Comparison of ENCODE assay signal across 8 cellular contexts in genomic region chr19:34999498-35000337, GRCh38. TPM values are rescaled to one million over a fixed set of nuclear protein-coding genes. Genes with fewer than 3 reads are reported as not detected.
DNase-seq lines count a peak whose midpoint lies in the region; ATAC-seq and TF ChIP-seq lines count a peak whose summit lies in the region.

GRAMD1A (plus strand) TSS chr19:35000323; CDS start chr19:35000479, 156 bp downstream.

- H3K4me3 Mint-ChIP-seq in activated CD4-positive, alpha-beta memory T cell treated with anti-CD3 and anti-CD28 coated beads for 36 hours, result peak within 1 kb of the TSS; percentile 100

- H3K27ac ChIP-seq in ectodermal cell (ENCODE audit: insufficient read depth, low read depth, low read length, poor library complexity, severe bottlenecking), result peak within 1 kb of the TSS; percentile 92
- peak within 1 kb of the TSS; percentile 64 to 99 for H3K27ac ChIP-seq in lung (ENCODE audit: low read depth in 1 of 2, low read length in 1 of 2)

- ATAC-seq in HG03175 (IDR thresholded peaks at IDR 0.05; ENCODE audit: unreplicated experiment) (peak; percentile 43), lung (ENCODE audit: insufficient read depth, low FRiP score) (peak; percentile 83)

- H3K27me3 ChIP-seq in ectodermal cell (ENCODE audit: control insufficient read depth, insufficient read depth, low read length, poor library complexity, severe bottlenecking) (no peaks in the 10 kb centered on the region), lung (ENCODE audit: control insufficient read depth, insufficient read depth) (no peaks in the 10 kb centered on the region)

- H3K36me3 ChIP-seq in ectodermal cell (ENCODE audit: control insufficient read depth, insufficient read depth, low read length), result no peaks in the 10 kb centered on the region
- peaks cover 0 to 1% of the 10 kb centered on the region in 2 donors for H3K36me3 ChIP-seq in lung (ENCODE audit: control insufficient read depth in 2 of 2, insufficient read depth in 2 of 2, low read length in 2 of 2)

- CTCF ChIA-PET in activated CD4-positive, alpha-beta memory T cell treated with anti-CD3 and anti-CD28 coated beads for 36 hours (lab: Charles Lee), result interaction anchor here (1.2 to 5.9 kb wide), 4 partner anchors 9 to 26 kb away, joined by 5 to 37 read pairs (median 14); no protein-coding TSS in a partner anchor

- no peaks in the 10 kb centered on the region for H3K9me3 Mint-ChIP-seq in activated CD4-positive, alpha-beta memory T cell treated with anti-CD3 and anti-CD28 coated beads for 36 hours

- peak within 1 kb of the TSS; percentile 57 for H3K4me3 ChIP-seq in ectodermal cell (ENCODE audit: insufficient read depth, low read depth, low read length)
- H3K4me3 ChIP-seq in lung, result peak within 1 kb of the TSS; percentile 81

- peak within 1 kb of the TSS; percentile 99 for H3K27ac Mint-ChIP-seq in activated CD4-positive, alpha-beta memory T cell treated with anti-CD3 and anti-CD28 coated beads for 36 hours

- no peaks in the 10 kb centered on the region for H3K27me3 Mint-ChIP-seq in activated CD4-positive, alpha-beta memory T cell treated with anti-CD3 and anti-CD28 coated beads for 36 hours

- intact Hi-C loops in activated CD4-positive, alpha-beta memory T cell treated with anti-CD3 and anti-CD28 coated beads for 36 hours (cut with micrococcal nuclease), result loop anchor here (5.0 to 10.0 kb wide), 2 partner anchors 215 to 267 kb away; partner anchors contain the start of gene ZNF181

- no peaks in the 10 kb centered on the region for H3K9me3 ChIP-seq in ectodermal cell (ENCODE audit: control insufficient read depth, low read length)
- no peaks in the 10 kb centered on the region for H3K9me3 ChIP-seq in lung (ENCODE audit: control insufficient read depth in 2 of 2, insufficient read depth in 1 of 2, low read length in 1 of 2)

- H3K36me3 Mint-ChIP-seq in activated CD4-positive, alpha-beta memory T cell treated with anti-CD3 and anti-CD28 coated beads for 36 hours, result peaks cover 45% of the 10 kb centered on the region

- peaks cover 66% of the 10 kb centered on the region for H3K4me1 Mint-ChIP-seq in activated CD4-positive, alpha-beta memory T cell treated with anti-CD3 and anti-CD28 coated beads for 36 hours (ENCODE audit: low read depth)

- no peak for TF ChIP-seq CTCF in lung (IDR thresholded peaks at IDR 0.05; ENCODE audit: control extremely low read depth, extremely low read depth)

- WGBS in ectodermal cell, 2 experiments, result 1% methylated on average over 44 to 45 of the region's 45 CpGs
- WGBS in lung, 2 donors, result 2 to 3% methylated on average over 24 to 45 of the region's 45 CpGs

- H3K4me1 ChIP-seq in ectodermal cell (ENCODE audit: control insufficient read depth, insufficient read depth, low read length) (peaks cover 12% of the 10 kb centered on the region), lung (ENCODE audit: control insufficient read depth in 2 of 2, insufficient read depth in 2 of 2, low read length in 2 of 2) (peaks cover 0 to 40% of the 10 kb centered on the region in 2 donors)

- peak; percentile 67 for DNase-seq in SIG-M5 treated with dmso at 0.1 percent for 504 hours (lab: John Stamatoyannopoulos, UW; ENCODE audit: unreplicated experiment)
- no peak for DNase-seq in SIG-M5 (lab: John Stamatoyannopoulos, UW)
- DNase-seq in NCI-H69 (lab: John Stamatoyannopoulos, UW), result peak; percentile 93
- peak; percentile 87 for DNase-seq in activated CD4-positive, alpha-beta memory T cell treated with anti-CD3 and anti-CD28 coated beads for 36 hours
- peak; percentile 87 for DNase-seq in lung (ENCODE audit: low spot score)
- peak in 2 of 3 experiments; percentile 62 to 80 for DNase-seq in stimulated activated CD4-positive, alpha-beta T cell treated with anti-CD3 and anti-CD28 coated beads, TNF-alpha, amount 100 ng/mL, for 24 hours (ENCODE audit: low read depth in 3 of 3)

- POLR2A ChIA-PET in activated CD4-positive, alpha-beta memory T cell treated with anti-CD3 and anti-CD28 coated beads for 36 hours (lab: Charles Lee), result interaction anchor here (1.0 to 5.4 kb wide), 5 partner anchors 10 to 32 kb away, joined by 3 to 65 read pairs (median 17); no protein-coding TSS in a partner anchor

RNA-seq across cellular contexts. Expression of gene GRAMD1A, which starts in this region (rescaled TPM):
- 100 to 1,000 TPM; 204 to 223 TPM for total RNA-seq in activated CD4-positive, alpha-beta memory T cell treated with anti-CD3 and anti-CD28 coated beads for 36 hours
- polyA plus RNA-seq in ectodermal cell (2013, experiment 1 of 4), result 98.0 TPM
- polyA plus RNA-seq in ectodermal cell (2013, experiment 2 of 4), result 83.7 TPM
- polyA plus RNA-seq in ectodermal cell (2013, experiment 3 of 4), result 75.9 TPM
- 77.4 TPM for polyA plus RNA-seq in ectodermal cell (2013, experiment 4 of 4)
- 100 to 1,000 TPM; 130 to 137 TPM for total RNA-seq in lung
- polyA plus RNA-seq in lung, result 100 to 1,000 TPM in 1 of 2 donors, 10 to 100 TPM in 1; 92.2 to 217 TPM
